Comparison of ENCODE assay signal across 22 cellular contexts in the genomic region with DNA sequence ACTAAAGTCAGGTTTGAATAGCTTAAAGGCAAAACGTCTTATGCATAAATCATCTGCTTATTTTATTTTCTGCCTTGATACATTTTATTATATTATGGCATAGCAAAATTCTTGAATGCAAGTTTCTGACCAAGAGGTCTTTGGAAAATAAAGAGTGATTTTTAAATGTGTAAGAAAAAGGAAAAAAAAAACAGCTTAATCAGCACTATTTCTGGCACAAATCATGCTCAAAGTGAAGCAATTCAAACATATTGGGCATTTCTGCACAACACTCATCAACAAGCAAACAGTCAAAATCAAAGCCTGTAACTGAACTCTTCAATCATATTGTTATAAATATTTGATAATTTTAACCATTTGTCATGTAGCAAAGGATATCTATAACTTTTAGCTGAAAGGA.
DNase-seq lines count a peak whose midpoint lies in the region; ATAC-seq, FAIRE-seq and TF ChIP-seq lines count a peak whose summit lies in the region.
"Had no signal": no experiment of that assay in that cellular context is flagged by ENCODE, and none has a peak within 500 bp of the region (broad histone marks: within the 10 kb centered on the region; RNA-seq: fewer than 3 reads in every experiment).

No MANE protein-coding gene starts in this region.

- no peak for TF ChIP-seq RAD21 in HepG2 (CRISPR knock-in tag; IDR thresholded peaks at IDR 0.05)

- TF ChIP-seq EP300 in HepG2 (IDR thresholded peaks at IDR 0.05; ENCODE audit: low read depth in 2 of 2, low read length in 2 of 2) (no peak), HepG2 (CRISPR knock-in tag; IDR thresholded peaks at IDR 0.05; ENCODE audit: borderline replicate concordance) (no peak)

- TF ChIP-seq CTCF in HepG2 (CRISPR knock-in tag; IDR thresholded peaks at IDR 0.05): no peak
- no peak for TF ChIP-seq CTCF in right lobe of liver (IDR thresholded peaks at IDR 0.05)
- no peak for TF ChIP-seq CTCF in Panc1 (IDR thresholded peaks at IDR 0.05)
- TF ChIP-seq CTCF in chondrocyte (IDR thresholded peaks at IDR 0.05): no peak

- peaks cover 10% of the 10 kb centered on the region for H3K36me3 Mint-ChIP-seq in chondrocyte (ENCODE audit: low read depth)
- H3K36me3 Mint-ChIP-seq: CD4-positive, alpha-beta memory T cell had no signal

- intact Hi-C loops in HepG2 (cut with micrococcal nuclease; ENCODE audit: unreplicated experiment) (no loop called here), right lobe of liver (cut with DNase I) (no loop called here), Panc1 (cut with micrococcal nuclease; ENCODE audit: unreplicated experiment) (no loop called here), left colon (cut with DNase I, micrococcal nuclease) (no loop called here)

- H3K4me1 ChIP-seq in HepG2 (ENCODE audit: insufficient read depth, low read length) (no peaks in the 10 kb centered on the region), right lobe of liver (no peaks in the 10 kb centered on the region), Panc1 (ENCODE audit: control insufficient read depth, insufficient read depth, low read length) (peaks cover 51% of the 10 kb centered on the region)
- H3K4me1 ChIP-seq: Peyer's patch had no signal

- POLR2A ChIA-PET in HepG2 (lab: Yijun Ruan, JAX) (no interaction called here), Panc1 (lab: Charles Lee) (no interaction called here)

- H4K20me1 ChIP-seq in HepG2 (ENCODE audit: insufficient read depth, low read length): no peaks in the 10 kb centered on the region

- H3K27me3 Mint-ChIP-seq in chondrocyte (ENCODE audit: low read depth): no peaks in the 10 kb centered on the region
- H3K27me3 Mint-ChIP-seq: CD4-positive, alpha-beta memory T cell had no signal

- no peak for TF ChIP-seq POLR2A in HepG2 (IDR thresholded peaks at IDR 0.05; ENCODE audit: insufficient read depth in 1 of 2, low read depth in 2 of 2, low read length in 2 of 2)
- no peak for TF ChIP-seq POLR2A in right lobe of liver (IDR thresholded peaks at IDR 0.05)

- H3K27me3 ChIP-seq in HepG2 (ENCODE audit: control insufficient read depth in 1 of 2, insufficient read depth in 2 of 2, low read length in 2 of 2) (no peaks in the 10 kb centered on the region), right lobe of liver (no peaks in the 10 kb centered on the region), Panc1 (ENCODE audit: control insufficient read depth, insufficient read depth, low read length) (no peaks in the 10 kb centered on the region)
- H3K27me3 ChIP-seq: Peyer's patch had no signal

- WGBS in HepG2 (ENCODE audit: low lambda C conversion rate): 70% methylated on average over 1 of the region's 1 CpG
- 59% methylated on average over 1 of the region's 1 CpG for WGBS in right lobe of liver (ENCODE audit: insufficient coverage, low coverage, low lambda C conversion rate, missing lambda C conversion rate)

- H3K9me3 ChIP-seq in HepG2 (ENCODE audit: low read length) (no peaks in the 10 kb centered on the region), right lobe of liver (no peaks in the 10 kb centered on the region), Panc1 (ENCODE audit: control insufficient read depth, insufficient read depth, low read depth, low read length) (no peaks in the 10 kb centered on the region)
- H3K9me3 ChIP-seq: Peyer's patch had no signal

- no peak for FAIRE-seq in HepG2 (lab: Jason Lieb, UNC)
- FAIRE-seq: GM12891 had no signal

- no peak for DNase-seq in HepG2 (ENCODE audit: low spot score)
- DNase-seq in right lobe of liver: no peak
- DNase-seq in Panc1 (ENCODE audit: low read depth, low spot score): no peak
- DNase-seq in chondrocyte (ENCODE audit: low spot score): no peak
- DNase-seq in NCI-H1930 (lab: John Stamatoyannopoulos, UW): no peak
- no peak for DNase-seq in NCI-H1436 (lab: John Stamatoyannopoulos, UW)
- no peak for DNase-seq in left colon
- DNase-seq: 8988T; C1 segment of cervical spinal cord; CD4-positive, alpha-beta memory T cell; COR-L47; DMS 273 treated with DMSO at 0.1 percent for 48 hours; DMS79; GF-D8; KG1; MM.1S; NCI-H1694; NCI-H2171; NCI-H510A; Peyer's patch had no signal

- BruUV-seq in HepG2 (replicated peaks; lab: Mats Ljungman, UMichigan) (no TSS peak), Panc1 (replicated peaks; lab: Mats Ljungman, UMichigan) (no TSS peak)

- no peaks in the 10 kb centered on the region for H3K9me3 Mint-ChIP-seq in chondrocyte (ENCODE audit: low read depth)
- H3K9me3 Mint-ChIP-seq: CD4-positive, alpha-beta memory T cell had no signal

- H3K4me1 Mint-ChIP-seq in chondrocyte (ENCODE audit: low read depth): peaks cover 87% of the 10 kb centered on the region

- in situ Hi-C loops in HepG2 (cut with HindIII; ENCODE audit: extremely low pct_ligation_motif_present, low pct_unique_long_range_greater_than_20kb): no loop called here
- in situ Hi-C loops in Panc1 (cut with HindIII; ENCODE audit: low pct_unique_long_range_greater_than_20kb, low sequenced_read_pairs): no loop called here

- H3K27ac ChIP-seq in HepG2 (ENCODE audit: extremely low read length, insufficient read depth, low read length): no peak overlapping the region
- H3K27ac ChIP-seq in right lobe of liver: no peak overlapping the region
- H3K27ac ChIP-seq in Panc1 (ENCODE audit: low read length): peak overlapping the region; percentile 77; the same call in 1 of the 2 replicates
- H3K27ac ChIP-seq: Peyer's patch had no signal

- ATAC-seq in HepG2: no peak
- no peak for ATAC-seq in right lobe of liver
- ATAC-seq in Panc1: no peak
- ATAC-seq in GM19351 (IDR thresholded peaks at IDR 0.05; ENCODE audit: unreplicated experiment): no peak
- ATAC-seq in left colon: no peak

- peak overlapping the region; percentile 80 for H3K27ac Mint-ChIP-seq in chondrocyte (ENCODE audit: unreplicated experiment)
- H3K27ac Mint-ChIP-seq: CD4-positive, alpha-beta memory T cell had no signal

- H2AFZ ChIP-seq in HepG2 (ENCODE audit: low read length): no peak overlapping the region

- H3K4me3 Mint-ChIP-seq in chondrocyte (ENCODE audit: unreplicated experiment): no peak overlapping the region
- H3K4me3 Mint-ChIP-seq: CD4-positive, alpha-beta memory T cell had no signal

- no peaks in the 10 kb centered on the region for H3K79me2 ChIP-seq in HepG2 (ENCODE audit: insufficient read depth, low read length)

- CTCF ChIA-PET in HepG2 (lab: Yijun Ruan, JAX; ENCODE audit: low intra/inter-chr PET ratio, low total read pairs): no interaction called here
- CTCF ChIA-PET in Panc1 (lab: Charles Lee): no interaction called here

- no peak overlapping the region for H3K9ac ChIP-seq in HepG2 (ENCODE audit: insufficient read depth, low read depth, low read length)

- H3K4me3 ChIP-seq in HepG2 (replicated peaks in 1 of 3; ENCODE audit: insufficient read depth in 1 of 3, low read depth in 2 of 3, low read length in 3 of 3) (no peak overlapping the region), right lobe of liver (no peak overlapping the region), Panc1 (ENCODE audit: low read depth in 2 of 2, low read length in 2 of 2) (no peak overlapping the region)
- H3K4me3 ChIP-seq: Peyer's patch had no signal

- H3K36me3 ChIP-seq in HepG2 (replicated peaks in 1 of 2; ENCODE audit: control insufficient read depth in 1 of 2, insufficient read depth in 2 of 2, low read length in 2 of 2): no peaks in the 10 kb centered on the region
- no peaks in the 10 kb centered on the region for H3K36me3 ChIP-seq in right lobe of liver
- H3K36me3 ChIP-seq in Panc1 (ENCODE audit: control insufficient read depth, insufficient read depth, low read length): no peaks in the 10 kb centered on the region; the same call in 1 of the 2 replicates
- H3K36me3 ChIP-seq: Peyer's patch had no signal

- H3K4me2 ChIP-seq in HepG2 (ENCODE audit: low read depth, low read length): no peak overlapping the region

TF ChIP-seq in HepG2, 621 proteins besides CTCF, POLR2A, EP300 and RAD21:
- TF ChIP-seq HES4 (CRISPR knock-in tag; IDR thresholded peaks at IDR 0.05; ENCODE audit: borderline replicate concordance) (no peak), MAFK (conservative IDR thresholded peaks at IDR 0.05 in 1 of 2, IDR thresholded peaks at IDR 0.05 in 1 of 2; ENCODE audit: low read length in 2 of 2) (peak; percentile 90 to 96), MAFF (IDR thresholded peaks at IDR 0.05; ENCODE audit: low read depth, low read length) (peak; percentile 94)
